8 cellular contexts compared by ENCODE assay signal in genomic region chr20:36435799-36436541, GRCh38.
DNase-seq lines count a peak whose midpoint lies in the region; ATAC-seq and TF ChIP-seq lines count a peak whose summit lies in the region.

No MANE protein-coding gene starts in this region.

- TF ChIP-seq CTCF in right lobe of liver (IDR thresholded peaks at IDR 0.05): no peak

- no peaks in the 10 kb centered on the region for H3K4me1 ChIP-seq in right lobe of liver

- peak; percentile 58 to 75 (median 72) for ATAC-seq in right lobe of liver
- no peak for ATAC-seq in GM18502 (IDR thresholded peaks at IDR 0.05; ENCODE audit: poor library complexity, unreplicated experiment)

- intact Hi-C loops in right lobe of liver (cut with DNase I): no loop called here

- no peaks in the 10 kb centered on the region for H3K27me3 ChIP-seq in right lobe of liver

- H3K36me3 ChIP-seq in right lobe of liver: no peaks in the 10 kb centered on the region

- H3K9me3 ChIP-seq in right lobe of liver: no peaks in the 10 kb centered on the region

- TF ChIP-seq POLR2A in right lobe of liver (IDR thresholded peaks at IDR 0.05): no peak

- H3K27ac ChIP-seq in right lobe of liver: no peak overlapping the region

- DNase-seq in DMS153 treated with DMSO at 0.1 percent for 48 hours (lab: John Stamatoyannopoulos, UW; ENCODE audit: unreplicated experiment) (peak; percentile 71), NCI-H146 treated with DMSO at 0.1 percent for 48 hours (lab: John Stamatoyannopoulos, UW; ENCODE audit: unreplicated experiment) (peak; percentile 95), dermis microvascular lymphatic vessel endothelial cell (ENCODE audit: low read depth in 2 of 2) (peak; percentile 4 to 67), right lobe of liver (peak; percentile 71 to 76 (median 73)), HuH-7 (ENCODE audit: low spot score) (no peak)
- peak; percentile 82 to 83 for DNase-seq in activated CD4-positive, alpha-beta T cell treated with anti-CD3 and anti-CD28 coated beads, Interleukin-2, amount 50 U/mL, for 4 hours
- DNase-seq in stimulated activated CD4-positive, alpha-beta T cell treated with anti-CD3 and anti-CD28 coated beads, TNF-alpha, amount 100 ng/mL, for 4 hours (ENCODE audit: low read depth in 3 of 3): peak; percentile 70 to 79 (median 78)

- peak overlapping the region in 2 of 3 donors; percentile 18 to 39 for H3K4me3 ChIP-seq in right lobe of liver

- WGBS in right lobe of liver (ENCODE audit: insufficient coverage, low coverage, low lambda C conversion rate, missing lambda C conversion rate): 16% methylated on average over 10 of the region's 52 CpGs
